ENCODE assay signal across 18 cellular contexts in the genomic region with DNA sequence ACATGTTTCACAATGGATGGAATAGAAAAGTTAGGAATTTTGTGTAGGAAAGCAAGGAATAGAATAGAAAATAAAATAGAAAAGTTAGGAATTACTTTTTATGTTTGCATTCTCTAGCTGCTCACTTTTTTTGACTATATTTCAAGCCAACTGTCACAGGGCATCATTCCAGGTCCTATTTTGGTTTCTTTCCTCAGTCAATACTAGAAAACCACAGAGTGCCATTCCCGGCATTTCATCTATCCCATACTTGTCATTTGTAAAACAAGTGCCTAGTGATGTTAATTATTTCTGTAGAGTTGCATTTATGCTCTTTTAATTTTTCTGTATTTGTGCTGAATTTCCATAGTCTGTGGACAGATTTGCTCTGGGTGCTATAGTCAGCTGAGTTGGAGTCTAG.
"Had no signal": no experiment of that assay in that cellular context is flagged by ENCODE, and none has a peak within 500 bp of the region (broad histone marks: within the 10 kb centered on the region; RNA-seq: fewer than 3 reads in every experiment).

No MANE protein-coding gene starts in this region.

- H3K27ac Mint-ChIP-seq: natural killer cell had no signal

- DNase-seq: effector CD8-positive, alpha-beta T cell; kidney; left cardiac atrium; left ventricle myocardium superior; mesendoderm; natural killer cell; posterior cingulate gyrus; stimulated activated CD4-positive, alpha-beta T cell treated with anti-CD3 and anti-CD28 coated beads, Interleukin-2, amount 100 ng/mL, for 24 hours; stimulated activated naive CD4-positive, alpha-beta T cell; stomach; substantia nigra; transverse colon had no signal

- H3K4me3 ChIP-seq: coronary artery, gastroesophageal sphincter, skin epidermis, stomach, thoracic aorta, transverse colon had no signal

- H3K4me3 Mint-ChIP-seq: natural killer cell, neural crest cell had no signal

- ATAC-seq: gastroesophageal sphincter, left cardiac atrium, left ventricle myocardium superior, natural killer cell, sciatic nerve had no signal

- H3K36me3 Mint-ChIP-seq: natural killer cell had no signal

- H3K9me3 Mint-ChIP-seq: natural killer cell had no signal

- H3K4me1 Mint-ChIP-seq: natural killer cell had no signal
